9 cellular contexts compared by ENCODE assay signal in the genomic region with DNA sequence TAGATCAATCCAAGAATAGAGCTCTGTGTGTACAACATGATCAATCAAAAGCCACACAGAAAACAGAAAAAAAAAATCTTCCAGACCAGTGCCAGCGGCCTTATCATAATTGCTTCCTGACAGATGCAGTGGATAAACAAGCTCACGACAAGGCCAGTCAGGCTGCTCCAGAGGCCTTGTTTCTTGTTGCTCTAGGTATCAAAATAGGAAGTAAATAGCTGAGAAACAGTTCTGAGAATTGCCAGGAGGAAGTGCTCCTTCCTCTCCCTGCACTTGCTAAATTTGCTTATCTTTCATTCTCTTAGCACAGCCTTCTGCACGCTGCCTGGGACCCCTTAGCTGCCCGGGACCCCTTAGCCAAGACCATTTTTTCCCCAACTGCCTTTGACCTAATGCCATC.
DNase-seq lines count a peak whose midpoint lies in the region; ATAC-seq and TF ChIP-seq lines count a peak whose summit lies in the region.
"Had no signal": no experiment of that assay in that cellular context is flagged by ENCODE, and none has a peak within 500 bp of the region (broad histone marks: within the 10 kb centered on the region; RNA-seq: fewer than 3 reads in every experiment).

No MANE protein-coding gene starts in this region.

- no peak overlapping the region for H3K4me3 Mint-ChIP-seq in nephron
- no peak overlapping the region for H3K4me3 Mint-ChIP-seq in activated T-cell treated with anti-CD3 and anti-CD28 coated beads, Interleukin-2, amount 50 U/mL, for 4 hours

- peak overlapping the region; percentile 6 to 48 (median 37) for H3K27ac Mint-ChIP-seq in nephron

- ATAC-seq in GM18909 (IDR thresholded peaks at IDR 0.05; ENCODE audit: poor library complexity, unreplicated experiment) (peak; percentile 68), HG02938 (IDR thresholded peaks at IDR 0.05; ENCODE audit: unreplicated experiment) (peak; percentile 63)
- ATAC-seq in activated T-cell treated with anti-CD3 and anti-CD28 coated beads, Interleukin-2, amount 50 U/mL, for 4 hours, result no peak

- TF ChIP-seq CTCF in nephron (IDR thresholded peaks at IDR 0.05; ENCODE audit: unreplicated experiment in 3 of 3), result no peak

- peaks cover 29% of the 10 kb centered on the region for H3K4me1 Mint-ChIP-seq in nephron
- peaks cover 3% of the 10 kb centered on the region for H3K4me1 Mint-ChIP-seq in activated T-cell treated with anti-CD3 and anti-CD28 coated beads, Interleukin-2, amount 50 U/mL, for 4 hours (ENCODE audit: low read depth)

- no peaks in the 10 kb centered on the region for H3K9me3 Mint-ChIP-seq in nephron
- H3K9me3 Mint-ChIP-seq in activated T-cell treated with anti-CD3 and anti-CD28 coated beads, Interleukin-2, amount 50 U/mL, for 4 hours, result no peaks in the 10 kb centered on the region

- peaks cover 3% of the 10 kb centered on the region for H3K27me3 Mint-ChIP-seq in nephron (ENCODE audit: low read depth)
- no peaks in the 10 kb centered on the region for H3K27me3 Mint-ChIP-seq in activated T-cell treated with anti-CD3 and anti-CD28 coated beads, Interleukin-2, amount 50 U/mL, for 4 hours (ENCODE audit: low read depth)

- no peaks in the 10 kb centered on the region for H3K36me3 Mint-ChIP-seq in nephron (ENCODE audit: low read depth)
- H3K36me3 Mint-ChIP-seq in activated T-cell treated with anti-CD3 and anti-CD28 coated beads, Interleukin-2, amount 50 U/mL, for 4 hours (ENCODE audit: insufficient read depth), result no peaks in the 10 kb centered on the region

- DNase-seq in SKM-1 (lab: John Stamatoyannopoulos, UW; ENCODE audit: unreplicated experiment) (peak; percentile 39), SW480 (ENCODE audit: low spot score) (no peak)
- no peak for DNase-seq in activated T-cell treated with anti-CD3 and anti-CD28 coated beads, Interleukin-2, amount 50 U/mL, for 48 hours
- no peak for DNase-seq in activated T-cell treated with anti-CD3 and anti-CD28 coated beads, Interleukin-2, amount 50 U/mL, for 4 hours
- DNase-seq: NCI-H446 treated with DMSO at 0.1 percent for 48 hours, posterior cingulate gyrus had no signal

Comparison
In these comparisons a context has a peak if more than half of its experiments do, and no peak if none do; other contexts are left out.
1. ATAC-seq: peak in GM18909 (single experiment) and HG02938 (single experiment); none in activated T-cell treated with anti-CD3 and anti-CD28 coated beads, Interleukin-2, amount 50 U/mL, for 4 hours (0 of 2).